In genomic region chr2:72886505-72887031, GRCh38 we compare ENCODE assay signal across 8 cellular contexts. TPM values are rescaled to one million over a fixed set of nuclear protein-coding genes. Genes with fewer than 3 reads are reported as not detected.
A peak's percentile ranks its signal among the peaks of the same experiment; 100 is the strongest.
DNase-seq lines count a peak whose midpoint lies in the region; ATAC-seq and TF ChIP-seq lines count a peak whose summit lies in the region.

No MANE protein-coding gene starts in this region.

- no peak overlapping the region for H3K4me3 ChIP-seq in CD4-positive, CD25-positive, alpha-beta regulatory T cell (ENCODE audit: low read depth, low read length)
- H3K4me3 ChIP-seq in NB4 (ENCODE audit: low read depth, low read length): peak overlapping the region; percentile 52

- DNase-seq in CD4-positive, CD25-positive, alpha-beta regulatory T cell: no peak
- DNase-seq in NB4 (ENCODE audit: low read depth) (no peak), neural crest cell (ENCODE audit: low read depth, low spot score) (no peak), superior temporal gyrus (ENCODE audit: extremely low spot score) (no peak)
- DNase-seq in stimulated activated CD8-positive, alpha-beta memory T cell treated with anti-CD3 and anti-CD28 coated beads, Interleukin-4, amount 100 ng/mL, for 48 hours: no peak

- H3K4me1 ChIP-seq in CD4-positive, CD25-positive, alpha-beta regulatory T cell (ENCODE audit: control insufficient read depth, insufficient read depth, low read length, poor library complexity, severe bottlenecking): peaks cover 12% of the 10 kb centered on the region

- peaks cover 77% of the 10 kb centered on the region for H3K27me3 Mint-ChIP-seq in CD4-positive, CD25-positive, alpha-beta regulatory T cell
- peaks cover 62% of the 10 kb centered on the region for H3K27me3 Mint-ChIP-seq in dendritic cell treated with granulocyte-macrophage colony-stimulating factor and Interleukin-4, amounts not matched to agents 40 ng/mL and 50 ng/mL, for 4 days
- H3K27me3 Mint-ChIP-seq in neural crest cell (ENCODE audit: low read depth): peaks cover 67% of the 10 kb centered on the region

- no peak for ATAC-seq in CD4-positive, CD25-positive, alpha-beta regulatory T cell (ENCODE audit: low read depth in 2 of 2)
- ATAC-seq in GM18870 (IDR thresholded peaks at IDR 0.05; ENCODE audit: unreplicated experiment) (no peak), HG03039 (IDR thresholded peaks at IDR 0.05; ENCODE audit: unreplicated experiment) (no peak)

- no peaks in the 10 kb centered on the region for H3K36me3 ChIP-seq in CD4-positive, CD25-positive, alpha-beta regulatory T cell (ENCODE audit: control insufficient read depth, insufficient read depth, low read length)

- H3K27me3 ChIP-seq in CD4-positive, CD25-positive, alpha-beta regulatory T cell (ENCODE audit: control insufficient read depth, insufficient read depth, low read length): peaks cover 39% of the 10 kb centered on the region

- peaks cover 0 to 15% (median 8%) of the 10 kb centered on the region in 4 donors for H3K4me1 Mint-ChIP-seq in CD4-positive, CD25-positive, alpha-beta regulatory T cell
- peaks cover 43% of the 10 kb centered on the region for H3K4me1 Mint-ChIP-seq in dendritic cell treated with granulocyte-macrophage colony-stimulating factor and Interleukin-4, amounts not matched to agents 40 ng/mL and 50 ng/mL, for 4 days (ENCODE audit: low read depth)
- H3K4me1 Mint-ChIP-seq in neural crest cell: peaks cover 9% of the 10 kb centered on the region

- H3K36me3 Mint-ChIP-seq in CD4-positive, CD25-positive, alpha-beta regulatory T cell: peaks cover 4% of the 10 kb centered on the region
- peaks cover 15% of the 10 kb centered on the region for H3K36me3 Mint-ChIP-seq in dendritic cell treated with granulocyte-macrophage colony-stimulating factor and Interleukin-4, amounts not matched to agents 40 ng/mL and 50 ng/mL, for 4 days (ENCODE audit: low read depth)
- no peaks in the 10 kb centered on the region for H3K36me3 Mint-ChIP-seq in neural crest cell (ENCODE audit: low read depth)

- H3K27ac ChIP-seq in CD4-positive, CD25-positive, alpha-beta regulatory T cell (ENCODE audit: insufficient read depth, low read length, poor library complexity, severe bottlenecking): no peak overlapping the region

- H3K9me3 Mint-ChIP-seq in CD4-positive, CD25-positive, alpha-beta regulatory T cell: peaks cover 0 to 2% (median under 1%) of the 10 kb centered on the region in 7 donors
- no peaks in the 10 kb centered on the region for H3K9me3 Mint-ChIP-seq in dendritic cell treated with granulocyte-macrophage colony-stimulating factor and Interleukin-4, amounts not matched to agents 40 ng/mL and 50 ng/mL, for 4 days
- no peaks in the 10 kb centered on the region for H3K9me3 Mint-ChIP-seq in neural crest cell

- peak overlapping the region; percentile 60 to 94 (median 78) for H3K4me3 Mint-ChIP-seq in CD4-positive, CD25-positive, alpha-beta regulatory T cell
- H3K4me3 Mint-ChIP-seq in dendritic cell treated with granulocyte-macrophage colony-stimulating factor and Interleukin-4, amounts not matched to agents 40 ng/mL and 50 ng/mL, for 4 days: peak overlapping the region; percentile 73
- peak overlapping the region; percentile 87 for H3K4me3 Mint-ChIP-seq in neural crest cell

- intact Hi-C loops in dendritic cell treated with granulocyte-macrophage colony-stimulating factor and Interleukin-4, amounts not matched to agents 40 ng/mL and 50 ng/mL, for 4 days (cut with micrococcal nuclease): loop anchor here (10.0 kb wide), 1 partner anchor 398 kb away; the partner anchor contains the start of gene FBXO41

- no peak overlapping the region for H3K27ac Mint-ChIP-seq in CD4-positive, CD25-positive, alpha-beta regulatory T cell
- no peak overlapping the region for H3K27ac Mint-ChIP-seq in dendritic cell treated with granulocyte-macrophage colony-stimulating factor and Interleukin-4, amounts not matched to agents 40 ng/mL and 50 ng/mL, for 4 days
- H3K27ac Mint-ChIP-seq in neural crest cell (ENCODE audit: unreplicated experiment): peak overlapping the region; percentile 67

- no peak for TF ChIP-seq CTCF in NB4 (IDR thresholded peaks at IDR 0.05; ENCODE audit: low read depth, low read length)
- TF ChIP-seq CTCF in neural crest cell (conservative IDR thresholded peaks at IDR 0.05): no peak

- H3K9me3 ChIP-seq in CD4-positive, CD25-positive, alpha-beta regulatory T cell (ENCODE audit: control insufficient read depth in 2 of 2, low read length in 2 of 2): no peaks in the 10 kb centered on the region

- no peak for TF ChIP-seq POLR2A in NB4 (IDR thresholded peaks at IDR 0.05; ENCODE audit: extremely low read depth, insufficient read length)

RNA-seq across cellular contexts. Expression of gene SPR, which starts 0.6 kb away (rescaled TPM):
- total RNA-seq in CD4-positive, CD25-positive, alpha-beta regulatory T cell: not detected
- under 1 TPM in 1 of 4 donors, not detected in 3; 0.13 TPM for polyA plus RNA-seq in CD4-positive, CD25-positive, alpha-beta regulatory T cell
- total RNA-seq in neural crest cell: 5.8 and 6.3 TPM in 2 replicates

RNA-seq across cellular contexts. Expression of gene EMX1, which starts 30.8 kb away (rescaled TPM):
- total RNA-seq in CD4-positive, CD25-positive, alpha-beta regulatory T cell: not detected
- polyA plus RNA-seq in CD4-positive, CD25-positive, alpha-beta regulatory T cell: not detected
- total RNA-seq in neural crest cell: not detected in 2 replicates
